Comparison of ENCODE assay signal across 19 cellular contexts in genomic region chr12:118866346-118866745, GRCh38.
DNase-seq lines count a peak whose midpoint lies in the region; ATAC-seq, FAIRE-seq and TF ChIP-seq lines count a peak whose summit lies in the region.
"Had no signal": no experiment of that assay in that cellular context is flagged by ENCODE, and none has a peak within 500 bp of the region (broad histone marks: within the 10 kb centered on the region; RNA-seq: fewer than 3 reads in every experiment).

No MANE protein-coding gene starts in this region.

- no peaks in the 10 kb centered on the region for H3K9me2 ChIP-seq in SK-N-SH

- H3K23me2 ChIP-seq in H1 (ENCODE audit: low read depth, low read length): no peaks in the 10 kb centered on the region

- H3K36me3 ChIP-seq in SK-N-SH (replicated peaks in 1 of 2; ENCODE audit: control insufficient read depth in 1 of 2, insufficient read depth in 2 of 2, low read length in 1 of 2): no peaks in the 10 kb centered on the region
- H3K36me3 ChIP-seq in H1 (ENCODE audit: control insufficient read depth in 2 of 4, insufficient read depth in 4 of 4, low read length in 3 of 4): no peaks in the 10 kb centered on the region
- no peaks in the 10 kb centered on the region for H3K36me3 ChIP-seq in small intestine (ENCODE audit: control insufficient read depth in 2 of 2, insufficient read depth in 2 of 2, low read length in 2 of 2)

- no peak overlapping the region for H4K8ac ChIP-seq in H1 (ENCODE audit: extremely low read depth, insufficient read depth, low read length)

- no peak overlapping the region for H3K4me3 Mint-ChIP-seq in nephron progenitor cell
- no peak overlapping the region for H3K4me3 Mint-ChIP-seq in activated T-cell treated with anti-CD3 and anti-CD28 coated beads, Interleukin-2, amount 50 U/mL, for 4 hours
- H3K4me3 Mint-ChIP-seq: T-helper 1 cell treated with Interleukin-12 subunit alpha and Interleukin-12 subunit beta and Interleukin-4 antibody, amounts not matched to agents 30 μg/mL and 1 μg/mL, for 36 hours had no signal

- no peak overlapping the region for H4K91ac ChIP-seq in H1 (replicated peaks; ENCODE audit: insufficient read length, low read length)

- H3K4ac ChIP-seq in H1 (replicated peaks; ENCODE audit: insufficient read length, low read depth, low read length): no peak overlapping the region

- no peak overlapping the region for H3K27ac Mint-ChIP-seq in nephron progenitor cell
- H3K27ac Mint-ChIP-seq: T-helper 1 cell treated with Interleukin-12 subunit alpha and Interleukin-12 subunit beta and Interleukin-4 antibody, amounts not matched to agents 30 μg/mL and 1 μg/mL, for 36 hours had no signal

- H3K18ac ChIP-seq in H1 (ENCODE audit: extremely low read depth, low read length): no peak overlapping the region

- no peak overlapping the region for H3K23ac ChIP-seq in H1 (ENCODE audit: insufficient read length)

- FAIRE-seq in H1 (lab: Jason Lieb, UNC) (peak; percentile 28), small intestine (lab: Jason Lieb, UNC) (no peak)
- FAIRE-seq: GM18507 had no signal

- no peak overlapping the region for H2BK12ac ChIP-seq in H1 (ENCODE audit: low read depth, low read length)

- H4K20me1 ChIP-seq in SK-N-SH (ENCODE audit: insufficient read depth) (no peaks in the 10 kb centered on the region), H1 (replicated peaks in 1 of 2; ENCODE audit: control insufficient read depth in 1 of 2, insufficient read depth in 2 of 2, low read length in 2 of 2) (no peaks in the 10 kb centered on the region)

- H3K79me1 ChIP-seq in H1 (ENCODE audit: low read depth, low read length): no peaks in the 10 kb centered on the region

- no peak overlapping the region for H2BK5ac ChIP-seq in H1 (ENCODE audit: low read depth, low read length)

- H3K4me1 Mint-ChIP-seq in nephron progenitor cell: no peaks in the 10 kb centered on the region
- H3K4me1 Mint-ChIP-seq in activated T-cell treated with anti-CD3 and anti-CD28 coated beads, Interleukin-2, amount 50 U/mL, for 4 hours (ENCODE audit: low read depth): no peaks in the 10 kb centered on the region

- H3K4me1 ChIP-seq in SK-N-SH (ENCODE audit: control insufficient read depth in 1 of 2, insufficient read depth in 2 of 2, low read depth in 1 of 2, low read length in 1 of 2): no peaks in the 10 kb centered on the region; a peak in 1 of 4 replicates
- 0 out of 7 replicates have a peak, but pooled peaks cover 0 to 2% (median 0%) of the 10 kb centered on the region in 4 experiments for H3K4me1 ChIP-seq in H1 (replicated peaks in 1 of 4; ENCODE audit: control insufficient read depth in 3 of 4, insufficient read depth in 4 of 4, low read length in 3 of 4)
- H3K4me1 ChIP-seq in small intestine (ENCODE audit: control insufficient read depth in 2 of 2, insufficient read depth in 1 of 2, low read depth in 1 of 2, low read length in 1 of 2): no peaks in the 10 kb centered on the region

- POLR2A ChIA-PET in SK-N-SH (lab: Yijun Ruan, JAX): no interaction called here
- POLR2A ChIA-PET in H1 (lab: Charles Lee; ENCODE audit: partially characterized antibody): interaction anchor here (1.2 kb wide), 1 partner anchor 92 kb away, joined by 3 read pairs; no protein-coding TSS in a partner anchor

- H2BK15ac ChIP-seq in H1 (ENCODE audit: low read length): no peak overlapping the region

- no peak overlapping the region for H4K5ac ChIP-seq in H1 (ENCODE audit: insufficient read length, low read depth, low read length)

- H2BK20ac ChIP-seq in H1 (ENCODE audit: low read length): no peak overlapping the region

- TF ChIP-seq RAD21 in SK-N-SH (IDR thresholded peaks at IDR 0.05; ENCODE audit: low read length) (no peak), H1 (IDR thresholded peaks at IDR 0.05 in 1 of 2, conservative IDR thresholded peaks at IDR 0.05 in 1 of 2; ENCODE audit: low read depth in 2 of 2, low read length in 2 of 2) (no peak)

- peaks cover 37% of the 10 kb centered on the region for H3K27me3 Mint-ChIP-seq in nephron progenitor cell (ENCODE audit: low read depth, poor library complexity)
- H3K27me3 Mint-ChIP-seq in activated T-cell treated with anti-CD3 and anti-CD28 coated beads, Interleukin-2, amount 50 U/mL, for 4 hours (ENCODE audit: low read depth): peaks cover 5% of the 10 kb centered on the region

- H3K27ac ChIP-seq in SK-N-SH (ENCODE audit: low read depth in 2 of 2, low read length in 1 of 2) (no peak overlapping the region), H1 (ENCODE audit: low read depth, low read length) (no peak overlapping the region), small intestine (ENCODE audit: low read depth in 1 of 2, low read length in 1 of 2) (no peak overlapping the region)
- H3K27ac ChIP-seq: 22Rv1 had no signal

- CTCF ChIA-PET in SK-N-SH (lab: Yijun Ruan, JAX): no interaction called here
- CTCF ChIA-PET in H1 (lab: Charles Lee; ENCODE audit: partially characterized antibody): interaction anchor here (0.6 to 1.4 kb wide), 6 partner anchors 9 to 163 kb away, joined by 3 to 4 read pairs (median 3); no protein-coding TSS in a partner anchor

- H2AFZ ChIP-seq in SK-N-SH (ENCODE audit: low read depth) (no peak overlapping the region), H1 (ENCODE audit: low read length) (no peak overlapping the region)

- H3K36me3 Mint-ChIP-seq in nephron progenitor cell (ENCODE audit: low read depth): no peaks in the 10 kb centered on the region
- H3K36me3 Mint-ChIP-seq in activated T-cell treated with anti-CD3 and anti-CD28 coated beads, Interleukin-2, amount 50 U/mL, for 4 hours (ENCODE audit: insufficient read depth): no peaks in the 10 kb centered on the region

- H3K4me3 ChIP-seq in SK-N-SH (ENCODE audit: low read depth in 2 of 2, low read length in 1 of 2) (no peak overlapping the region), NB4 (ENCODE audit: low read depth, low read length) (no peak overlapping the region), H1 (ENCODE audit: extremely low read depth in 1 of 4, insufficient read depth in 2 of 4, low read depth in 3 of 4, low read length in 4 of 4) (no peak overlapping the region), small intestine (ENCODE audit: low read depth in 1 of 2, low read length in 2 of 2) (no peak overlapping the region)

- no peaks in the 10 kb centered on the region for H3K9me3 ChIP-seq in SK-N-SH
- H3K9me3 ChIP-seq in H1 (ENCODE audit: insufficient read depth in 2 of 2, low read depth in 1 of 2, low read length in 1 of 2): no peaks in the 10 kb centered on the region
- H3K9me3 ChIP-seq in small intestine (ENCODE audit: control insufficient read depth, low read depth): no peaks in the 10 kb centered on the region

- no peaks in the 10 kb centered on the region for H3K9me3 Mint-ChIP-seq in nephron progenitor cell
- no peaks in the 10 kb centered on the region for H3K9me3 Mint-ChIP-seq in activated T-cell treated with anti-CD3 and anti-CD28 coated beads, Interleukin-2, amount 50 U/mL, for 4 hours

- ATAC-seq in SK-N-SH treated with all-trans-retinoic acid at 6 μM for 48 hours: no peak
- ATAC-seq in activated T-cell treated with anti-CD3 and anti-CD28 coated beads, Interleukin-2, amount 50 U/mL, for 4 hours: no peak
- no peak for ATAC-seq in HG03196 (IDR thresholded peaks at IDR 0.05; ENCODE audit: unreplicated experiment)
- ATAC-seq: Panc1, Right ventricle myocardium inferior had no signal

- TF ChIP-seq POLR2A in NB4 (IDR thresholded peaks at IDR 0.05; ENCODE audit: extremely low read depth, insufficient read length): no peak
- TF ChIP-seq POLR2A in H1 (IDR thresholded peaks at IDR 0.05; ENCODE audit: control extremely low read depth in 1 of 2, low read depth in 2 of 2, low read length in 2 of 2): no peak

- 15% methylated on average over 3 of the region's 3 CpGs for WGBS in SK-N-SH (ENCODE audit: low lambda C conversion rate)
- 56% methylated on average over 3 of the region's 3 CpGs; no CpG with 5 or more reads in 1 of the 2 experiments for WGBS in H1 (ENCODE audit: extremely low coverage in 1 of 2, insufficient coverage in 1 of 2, insufficient read length in 1 of 2, insufficient replicate concordance in 2 of 2, low coverage in 1 of 2, low lambda C conversion rate in 2 of 2, missing lambda C conversion rate in 1 of 2), 2 experiments
- 25 to 29% (median 27%) methylated on average over 3 of the region's 3 CpGs for WGBS in small intestine, 3 donors

- no peak overlapping the region for H3K14ac ChIP-seq in H1 (ENCODE audit: insufficient read length)

- H3K27me3 ChIP-seq in SK-N-SH (ENCODE audit: insufficient read depth) (no peaks in the 10 kb centered on the region), H1 (replicated peaks in 1 of 4; ENCODE audit: control insufficient read depth in 3 of 4, extremely low read depth in 1 of 4, insufficient read depth in 3 of 4, low read length in 3 of 4) (no peaks in the 10 kb centered on the region; a peak in 1 of 7 replicates), small intestine (ENCODE audit: control insufficient read depth in 2 of 2, insufficient read depth in 2 of 2, low read length in 2 of 2) (no peaks in the 10 kb centered on the region)

- H2AK5ac ChIP-seq in H1 (ENCODE audit: low read depth, low read length): no peak overlapping the region

- H3K4me2 ChIP-seq in SK-N-SH: no peak overlapping the region
- H3K4me2 ChIP-seq in H1 (ENCODE audit: insufficient read depth in 1 of 2, low read depth in 2 of 2, low read length in 2 of 2): no peak overlapping the region

- H3K56ac ChIP-seq in H1 (replicated peaks; ENCODE audit: insufficient read length, low read depth, low read length): no peak overlapping the region

- TF ChIP-seq CTCF in SK-N-SH (IDR thresholded peaks at IDR 0.05) (no peak), NB4 (IDR thresholded peaks at IDR 0.05; ENCODE audit: low read depth, low read length) (no peak), H1 (IDR thresholded peaks at IDR 0.05; ENCODE audit: control extremely low read depth in 1 of 3, insufficient read depth in 1 of 3, low read depth in 1 of 3, low read length in 3 of 3) (no peak), nephron progenitor cell (IDR thresholded peaks at IDR 0.05) (no peak)

- TF ChIP-seq EP300 in SK-N-SH (IDR thresholded peaks at IDR 0.05; ENCODE audit: borderline replicate concordance in 1 of 2, low read depth in 1 of 2, low read length in 1 of 2) (no peak), H1 (IDR thresholded peaks at IDR 0.05; ENCODE audit: borderline replicate concordance in 1 of 2, low read depth in 2 of 2, low read length in 2 of 2) (no peak)

- H2BK120ac ChIP-seq in H1 (replicated peaks; ENCODE audit: low read depth, low read length): no peak overlapping the region

- no peaks in the 10 kb centered on the region for H3F3A ChIP-seq in SK-N-SH (replicated peaks; ENCODE audit: insufficient read depth)

- H3K9ac ChIP-seq in SK-N-SH: no peak overlapping the region
- H3K9ac ChIP-seq in H1 (replicated peaks in 1 of 4; ENCODE audit: extremely low read depth in 1 of 4, low read depth in 3 of 4, low read length in 3 of 4): no peak overlapping the region

- H3K79me2 ChIP-seq in SK-N-SH (ENCODE audit: insufficient read depth): no peaks in the 10 kb centered on the region
- no peaks in the 10 kb centered on the region for H3K79me2 ChIP-seq in H1 (ENCODE audit: control insufficient read depth in 1 of 2, insufficient read depth in 2 of 2, low read length in 2 of 2)

- DNase-seq in SK-N-SH (no peak), NB4 (ENCODE audit: low read depth) (peak; percentile 10), H1 (ENCODE audit: low read depth in 1 of 2, low spot score in 2 of 2) (peak in 1 of 2 experiments; percentile 62), nephron progenitor cell (peak; percentile 63), small intestine (no peak)
- DNase-seq in activated T-cell treated with anti-CD3 and anti-CD28 coated beads, Interleukin-2, amount 50 U/mL, for 4 hours: no peak
- DNase-seq: C1 segment of cervical spinal cord, EL, H7, IMR-90, NCI-H1092, NCI-H1694 treated with DMSO at 0.1 percent for 48 hours had no signal

Comparison
In these comparisons a context has a peak if more than half of its experiments do, and no peak if none do; other contexts are left out.
1. DNase-seq: peak in NB4 (single experiment) and nephron progenitor cell (single experiment); none in SK-N-SH (single experiment), small intestine (single experiment) and activated T-cell treated with anti-CD3 and anti-CD28 coated beads, Interleukin-2, amount 50 U/mL, for 4 hours (single experiment).